ENCODE assay signal across 24 cellular contexts in the genomic region with DNA sequence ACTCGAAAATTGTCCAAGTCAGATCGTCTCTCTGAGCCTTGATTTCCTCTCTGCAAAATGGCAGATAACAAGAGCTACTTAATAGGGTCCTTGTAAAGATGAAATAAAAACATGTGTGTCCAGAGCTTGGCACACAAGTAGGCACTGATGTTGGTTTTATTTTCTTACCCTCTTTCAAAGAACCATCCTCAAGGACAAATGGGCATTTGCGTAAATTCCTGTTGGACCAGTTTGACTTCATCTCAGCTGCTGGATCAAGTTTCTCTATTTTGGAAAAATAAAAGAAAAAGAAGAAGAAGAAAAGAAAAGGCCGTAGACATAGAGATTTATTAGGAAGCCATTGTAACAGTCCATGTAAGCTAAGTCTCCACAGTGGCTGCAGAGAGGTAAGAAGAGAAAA.
"Had no signal": no experiment of that assay in that cellular context is flagged by ENCODE, and none has a peak within 500 bp of the region (broad histone marks: within the 10 kb centered on the region; RNA-seq: fewer than 3 reads in every experiment).

No MANE protein-coding gene starts in this region.

- H3K27ac Mint-ChIP-seq: activated B cell treated with CpG ODN at 0.5 μM for 24 hours; activated CD4-positive, alpha-beta T cell treated with anti-CD3 and anti-CD28 coated beads for 36 hours; activated naive CD8-positive, alpha-beta T cell treated with anti-CD3 and anti-CD28 coated beads for 36 hours; activated T-helper 2 cell treated with anti-CD3 and anti-CD28 coated beads, Interferon-gamma antibody, Interleukin-2, Interleukin-4, amounts not matched to agents 10 μg/mL and 5 μg/mL and 100 μg/mL, durations not matched to agents 14 hours and 24 hours and 36 hours; progenitor cell of endocrine pancreas had no signal

- H3K36me3 Mint-ChIP-seq: activated naive CD8-positive, alpha-beta T cell treated with anti-CD3 and anti-CD28 coated beads for 36 hours had no signal

- H3K4me3 ChIP-seq: breast epithelium, left lung, lung, spleen, thoracic aorta, upper lobe of left lung had no signal

- H3K4me1 ChIP-seq: breast epithelium had no signal

- H3K9me3 ChIP-seq: breast epithelium, left lung, spleen, thoracic aorta, upper lobe of left lung had no signal

- H3K27me3 Mint-ChIP-seq: activated naive CD8-positive, alpha-beta T cell treated with anti-CD3 and anti-CD28 coated beads for 36 hours had no signal

- H3K27me3 ChIP-seq: breast epithelium, left lung, upper lobe of left lung had no signal

- DNase-seq: activated B cell treated with CpG ODN at 0.5 μM for 24 hours; activated CD4-positive, alpha-beta T cell treated with anti-CD3 and anti-CD28 coated beads for 36 hours; activated CD4-positive, alpha-beta T cell treated with anti-CD3 and anti-CD28 coated beads, Interleukin-2, amount 50 U/mL, for 4 hours; activated CD8-positive, alpha-beta memory T cell treated with anti-CD3 and anti-CD28 coated beads, Interleukin-2, amount 50 U/mL, for 48 hours; activated naive CD4-positive, alpha-beta T cell; activated naive CD8-positive, alpha-beta T cell treated with anti-CD3 and anti-CD28 coated beads for 36 hours; activated T-cell treated with anti-CD3 and anti-CD28 coated beads, Interleukin-2, amount 50 U/mL, for 4 hours; effector memory CD4-positive, alpha-beta T cell; foreskin melanocyte; kidney glomerular epithelial cell; left lung; naive B cell; spleen; stimulated activated CD4-positive, alpha-beta T cell treated with anti-CD3 and anti-CD28 coated beads, Interleukin-4, amount 100 ng/mL, for 1 hour; stimulated activated naive CD4-positive, alpha-beta T cell; T-helper 9 cell; upper lobe of left lung had no signal

- H3K36me3 ChIP-seq: breast epithelium, left lung, spleen, thoracic aorta, upper lobe of left lung had no signal

- H3K4me3 Mint-ChIP-seq: activated B cell treated with CpG ODN at 0.5 μM for 24 hours; activated CD4-positive, alpha-beta T cell treated with anti-CD3 and anti-CD28 coated beads for 36 hours; activated naive CD8-positive, alpha-beta T cell treated with anti-CD3 and anti-CD28 coated beads for 36 hours; activated T-cell treated with anti-CD3 and anti-CD28 coated beads, Interleukin-2, amount 50 U/mL, for 4 hours; central memory CD8-positive, alpha-beta T cell had no signal

- ATAC-seq: activated CD4-positive, alpha-beta T cell treated with anti-CD3 and anti-CD28 coated beads for 36 hours; activated T-cell treated with anti-CD3 and anti-CD28 coated beads, Interleukin-2, amount 50 U/mL, for 4 hours; esophagus mucosa; left lung had no signal

- H3K27ac ChIP-seq: breast epithelium, left lung, spleen, thoracic aorta, upper lobe of left lung had no signal

- H3K9me3 Mint-ChIP-seq: activated B cell treated with CpG ODN at 0.5 μM for 24 hours; activated naive CD8-positive, alpha-beta T cell treated with anti-CD3 and anti-CD28 coated beads for 36 hours; activated T-cell treated with anti-CD3 and anti-CD28 coated beads, Interleukin-2, amount 50 U/mL, for 4 hours; activated T-helper 2 cell treated with anti-CD3 and anti-CD28 coated beads, Interferon-gamma antibody, Interleukin-2, Interleukin-4, amounts not matched to agents 10 μg/mL and 5 μg/mL and 100 μg/mL, durations not matched to agents 14 hours and 24 hours and 36 hours; central memory CD8-positive, alpha-beta T cell had no signal
